Comparison of ENCODE assay signal across 8 cellular contexts in genomic region chr10:103458720-103459119, GRCh38. TPM values are rescaled to one million over a fixed set of nuclear protein-coding genes. Genes with fewer than 3 reads are reported as not detected.
DNase-seq lines count a peak whose midpoint lies in the region; ATAC-seq and TF ChIP-seq lines count a peak whose summit lies in the region.

Gene CALHM1, minus strand, starts transcription at chr10:103458900. Its CDS starts 149 bp downstream, at chr10:103458751.

- TF ChIP-seq EP300 in tibial nerve (IDR thresholded peaks at IDR 0.05), result no peak

- no peak within 1 kb of the TSS for H3K4me3 ChIP-seq in DND-41 (ENCODE audit: low read depth in 1 of 2, low read length in 2 of 2)
- peak within 1 kb of the TSS; percentile 28 for H3K4me3 ChIP-seq in MM.1S (ENCODE audit: low read length)
- H3K4me3 ChIP-seq in CD4-positive, alpha-beta memory T cell (ENCODE audit: low read length in 2 of 2), result no peak within 1 kb of the TSS
- no peak within 1 kb of the TSS for H3K4me3 ChIP-seq in tibial nerve
- no peak within 1 kb of the TSS for H3K4me3 ChIP-seq in uterus

- peak within 1 kb of the TSS in 3 of 7 donors; percentile 29 to 85 (median 44) for H3K27ac Mint-ChIP-seq in CD4-positive, alpha-beta memory T cell

- no peak within 1 kb of the TSS for H2AFZ ChIP-seq in DND-41 (ENCODE audit: low read depth, low read length)
- peak within 1 kb of the TSS; percentile 85 for H2AFZ ChIP-seq in MM.1S (ENCODE audit: low read length)

- H3K27me3 Mint-ChIP-seq in CD4-positive, alpha-beta memory T cell, result no peaks in the 10 kb centered on the region

- H3K79me2 ChIP-seq in DND-41 (ENCODE audit: insufficient read depth, low read length) (no peaks in the 10 kb centered on the region), MM.1S (ENCODE audit: low read length) (peaks cover 7% of the 10 kb centered on the region; the same call in 1 of the 2 replicates)

- H3K4me1 ChIP-seq in DND-41 (ENCODE audit: insufficient read depth, low read length) (no peaks in the 10 kb centered on the region), MM.1S (ENCODE audit: low read length) (peaks cover 18% of the 10 kb centered on the region), tibial nerve (no peaks in the 10 kb centered on the region), uterus (no peaks in the 10 kb centered on the region)
- H3K4me1 ChIP-seq in CD4-positive, alpha-beta memory T cell (ENCODE audit: insufficient read depth, low read length), result peaks cover 6% of the 10 kb centered on the region

- H3K36me3 ChIP-seq in DND-41 (ENCODE audit: insufficient read depth, low read length) (no peaks in the 10 kb centered on the region), MM.1S (replicated peaks; ENCODE audit: insufficient read depth, low read length) (no peaks in the 10 kb centered on the region), tibial nerve (peaks cover 0 to 3% (median 0%) of the 10 kb centered on the region in 3 donors), uterus (no peaks in the 10 kb centered on the region)
- no peaks in the 10 kb centered on the region for H3K36me3 ChIP-seq in CD4-positive, alpha-beta memory T cell (ENCODE audit: insufficient read depth, low read length)

- no peaks in the 10 kb centered on the region for H3K36me3 Mint-ChIP-seq in CD4-positive, alpha-beta memory T cell

- TF ChIP-seq POLR2A in tibial nerve (IDR thresholded peaks at IDR 0.05) (no peak), uterus (IDR thresholded peaks at IDR 0.05) (no peak)

- H3K9ac ChIP-seq in DND-41 (ENCODE audit: low read depth, low read length) (no peak within 1 kb of the TSS), MM.1S (ENCODE audit: low read length) (peak within 1 kb of the TSS; percentile 28; the same call in 1 of the 2 replicates)

- DNase-seq in DND-41 (no peak), MM.1S (peak; percentile 92), cerebellar cortex (ENCODE audit: low spot score) (peak; percentile 79), tibial nerve (ENCODE audit: low spot score in 2 of 2) (no peak), uterus (no peak)
- no peak for DNase-seq in CD4-positive, alpha-beta memory T cell

- H3K9me2 ChIP-seq in MM.1S (replicated peaks; ENCODE audit: insufficient read depth, low read length), result no peaks in the 10 kb centered on the region

- H3K9me3 ChIP-seq in DND-41 (ENCODE audit: insufficient read depth, low read length, severe bottlenecking) (no peaks in the 10 kb centered on the region), MM.1S (replicated peaks; ENCODE audit: insufficient read depth, low read length) (no peaks in the 10 kb centered on the region), tibial nerve (no peaks in the 10 kb centered on the region), uterus (no peaks in the 10 kb centered on the region)
- no peaks in the 10 kb centered on the region for H3K9me3 ChIP-seq in CD4-positive, alpha-beta memory T cell (ENCODE audit: control insufficient read depth in 1 of 2, low read length in 2 of 2)

- H3K27ac ChIP-seq in DND-41 (ENCODE audit: low read length) (no peak within 1 kb of the TSS), MM.1S (ENCODE audit: low read length) (peak within 1 kb of the TSS; percentile 9; the same call in 1 of the 2 replicates), tibial nerve (no peak within 1 kb of the TSS), uterus (no peak within 1 kb of the TSS)
- H3K27ac ChIP-seq in CD4-positive, alpha-beta memory T cell (ENCODE audit: low read depth, low read length), result no peak within 1 kb of the TSS

- no peaks in the 10 kb centered on the region for H3K9me3 Mint-ChIP-seq in CD4-positive, alpha-beta memory T cell

- CTCF ChIA-PET in CD4-positive, alpha-beta memory T cell (lab: Charles Lee; ENCODE audit: partially characterized antibody), result interaction anchor here (1.4 kb wide), 1 partner anchor 20 kb away, joined by 3 read pairs; the partner anchor contains the start of gene CALHM3

- ATAC-seq in DND-41 (ENCODE audit: insufficient read depth, low read depth) (0 out of 3 replicates have a peak, but pooled peaks have one; percentile 43), GM19395 (IDR thresholded peaks at IDR 0.05; ENCODE audit: unreplicated experiment) (peak; percentile 69), GM19324 (IDR thresholded peaks at IDR 0.05; ENCODE audit: low FRiP score, unreplicated experiment) (no peak)

- no peaks in the 10 kb centered on the region for H3K27me3 ChIP-seq in DND-41 (ENCODE audit: insufficient read depth, low read length, poor library complexity)
- no peaks in the 10 kb centered on the region for H3K27me3 ChIP-seq in MM.1S (replicated peaks; ENCODE audit: insufficient read depth, low read length)
- no peaks in the 10 kb centered on the region for H3K27me3 ChIP-seq in CD4-positive, alpha-beta memory T cell (ENCODE audit: insufficient read depth, low read length)
- no peaks in the 10 kb centered on the region for H3K27me3 ChIP-seq in tibial nerve
- no peaks in the 10 kb centered on the region for H3K27me3 ChIP-seq in uterus

- POLR2A ChIA-PET in CD4-positive, alpha-beta memory T cell (lab: Charles Lee; ENCODE audit: partially characterized antibody), result no interaction called here

- 59 to 60% methylated on average over 6 to 8 of the region's 9 CpGs for WGBS in tibial nerve, 2 donors

- intact Hi-C loops in CD4-positive, alpha-beta memory T cell (cut with micrococcal nuclease), result no loop called here
- intact Hi-C loops in uterus (cut with DNase I; ENCODE audit: low total_unique reads), result no loop called here

- TF ChIP-seq CTCF in DND-41 (IDR thresholded peaks at IDR 0.05; ENCODE audit: borderline replicate concordance, extremely low read depth, low read length, poor library complexity, severe bottlenecking), result no peak
- TF ChIP-seq CTCF in MM.1S (IDR thresholded peaks at IDR 0.05; ENCODE audit: low read length), result no peak
- TF ChIP-seq CTCF in tibial nerve (IDR thresholded peaks at IDR 0.05), result no peak
- TF ChIP-seq CTCF in uterus (IDR thresholded peaks at IDR 0.05), result no peak

- peaks cover 9 to 22% (median 13%) of the 10 kb centered on the region in 4 donors for H3K4me1 Mint-ChIP-seq in CD4-positive, alpha-beta memory T cell

- H3K4me2 ChIP-seq in DND-41 (ENCODE audit: insufficient read depth, low read length), result no peak within 1 kb of the TSS
- H3K4me2 ChIP-seq in MM.1S (ENCODE audit: low read depth, low read length), result peak within 1 kb of the TSS; percentile 62; the same call in 1 of the 2 replicates

- no peaks in the 10 kb centered on the region; the same call in 1 of the 2 replicates for H4K20me1 ChIP-seq in DND-41 (ENCODE audit: insufficient read depth, low read length)
- H4K20me1 ChIP-seq in MM.1S (ENCODE audit: insufficient read depth, low read length), result no peaks in the 10 kb centered on the region

- H3F3A ChIP-seq in MM.1S (ENCODE audit: insufficient read depth, low read length), result no peaks in the 10 kb centered on the region

- peak within 1 kb of the TSS in 4 of 8 donors; percentile 10 to 46 (median 40) for H3K4me3 Mint-ChIP-seq in CD4-positive, alpha-beta memory T cell

RNA-seq across cellular contexts. Expression of gene CALHM1, which starts in this region (rescaled TPM):
- not detected for total RNA-seq in CD4-positive, alpha-beta memory T cell
- polyA plus RNA-seq in CD4-positive, alpha-beta memory T cell, result not detected
- total RNA-seq in tibial nerve (not detected), uterus (not detected)

Comparison
In these comparisons a context has a peak if more than half of its experiments do, and no peak if none do; other contexts are left out.
1. DNase-seq: peak in MM.1S (single experiment) and cerebellar cortex (single experiment); none in DND-41 (single experiment), CD4-positive, alpha-beta memory T cell (0 of 5), tibial nerve (0 of 2) and uterus (0 of 2).